Comparison of ENCODE assay signal across 26 cellular contexts in the genomic region with DNA sequence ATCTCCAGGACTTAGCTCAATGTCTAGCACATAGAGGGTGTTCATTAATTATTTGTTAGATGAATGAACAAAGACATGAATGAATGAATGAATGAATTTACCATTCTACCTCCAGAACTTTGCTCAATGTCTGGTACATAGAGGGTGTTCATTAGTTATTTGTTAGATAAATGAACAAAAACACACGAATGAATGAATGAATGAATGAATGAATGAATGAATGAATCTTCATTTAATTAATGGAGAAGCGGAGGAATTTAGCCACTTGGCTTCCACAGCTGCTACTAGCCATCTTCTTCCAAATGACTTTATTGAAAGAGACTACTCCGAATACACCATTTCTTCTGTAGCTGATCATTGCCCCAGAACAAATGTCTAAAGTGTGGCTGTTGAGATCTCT.
"Had no signal": no experiment of that assay in that cellular context is flagged by ENCODE, and none has a peak within 500 bp of the region (broad histone marks: within the 10 kb centered on the region; RNA-seq: fewer than 3 reads in every experiment).

No MANE protein-coding gene starts in this region.

- ATAC-seq: esophagus mucosa; naive thymus-derived CD4-positive, alpha-beta T cell; sciatic nerve; stimulated activated naive CD8-positive, alpha-beta T cell treated with anti-CD3 and anti-CD28 coated beads, Interleukin-15, amount 100 ng/mL, for 72 hours had no signal

- H3K9me3 ChIP-seq: gastrocnemius medialis, lower lobe of right lung, mucosa of descending colon, prostate gland, right atrium auricular region, suprapubic skin, transverse colon, upper lobe of right lung, uterus had no signal

- H3K27ac ChIP-seq: epithelial cell of prostate, gastrocnemius medialis, lower lobe of right lung, neural progenitor cell, prostate gland, right atrium auricular region, suprapubic skin, transverse colon, upper lobe of right lung, uterus had no signal

- H3K4me3 ChIP-seq: gastrocnemius medialis, lower lobe of right lung, mucosa of descending colon, neural progenitor cell, prostate gland, right atrium auricular region, smooth muscle cell, suprapubic skin, transverse colon, upper lobe of right lung, uterus had no signal

- H3K27ac Mint-ChIP-seq: naive thymus-derived CD4-positive, alpha-beta T cell; neural progenitor cell; stimulated activated naive CD8-positive, alpha-beta T cell treated with anti-CD3 and anti-CD28 coated beads, Interleukin-15, amount 100 ng/mL, for 72 hours had no signal

- H3K36me3 ChIP-seq: gastrocnemius medialis, lower lobe of right lung, neural progenitor cell, prostate gland, right atrium auricular region, suprapubic skin, transverse colon, upper lobe of right lung, uterus had no signal

- H3K4me2 ChIP-seq: neural progenitor cell, smooth muscle cell had no signal

- H2AFZ ChIP-seq: neural progenitor cell had no signal

- H3K9me3 Mint-ChIP-seq: mesothelial cell of epicardium; nephron; neural progenitor cell; stimulated activated naive CD8-positive, alpha-beta T cell treated with anti-CD3 and anti-CD28 coated beads, Interleukin-15, amount 100 ng/mL, for 72 hours had no signal

- H3K4me1 ChIP-seq: neural progenitor cell, prostate gland, transverse colon, uterus had no signal

- H3K27me3 ChIP-seq: gastrocnemius medialis, neural progenitor cell, right atrium auricular region, suprapubic skin, transverse colon, upper lobe of right lung, uterus had no signal

- H3K36me3 Mint-ChIP-seq: mesothelial cell of epicardium; naive thymus-derived CD4-positive, alpha-beta T cell; neural progenitor cell had no signal

- H3K4me3 Mint-ChIP-seq: mesothelial cell of epicardium; naive thymus-derived CD4-positive, alpha-beta T cell; nephron; neural progenitor cell; stimulated activated naive CD8-positive, alpha-beta T cell treated with anti-CD3 and anti-CD28 coated beads, Interleukin-15, amount 100 ng/mL, for 72 hours had no signal

- DNase-seq: cortex of kidney; head of caudate nucleus; left ventricle myocardium superior; lower lobe of right lung; mucosa of descending colon; naive thymus-derived CD4-positive, alpha-beta T cell; stimulated activated CD4-positive, alpha-beta T cell treated with anti-CD3 and anti-CD28 coated beads, Interleukin-12 subunit alpha, Interleukin-12 subunit beta, amount 100 ng/mL, for 4 hours; stimulated activated CD4-positive, alpha-beta T cell treated with anti-CD3 and anti-CD28 coated beads, Interleukin-1b, Interleukin-23, amount 100 ng/mL, for 48 hours; stimulated activated CD4-positive, alpha-beta T cell treated with anti-CD3 and anti-CD28 coated beads, Interleukin-4, amount 100 ng/mL, for 1 hour; stimulated activated CD8-positive, alpha-beta memory T cell treated with anti-CD3 and anti-CD28 coated beads, Interleukin-4, amount 100 ng/mL, for 48 hours; stimulated activated naive CD4-positive, alpha-beta T cell; stimulated activated naive CD8-positive, alpha-beta T cell treated with anti-CD3 and anti-CD28 coated beads, Interleukin-15, amount 100 ng/mL, for 72 hours; transverse colon; upper lobe of right lung; uterus had no signal

- H3K9ac ChIP-seq: neural progenitor cell had no signal
